ENCODE assay signal across 25 cellular contexts in genomic region chr15:37038716-37039106, GRCh38.
DNase-seq lines count a peak whose midpoint lies in the region; ATAC-seq and TF ChIP-seq lines count a peak whose summit lies in the region.
"Had no signal": no experiment of that assay in that cellular context is flagged by ENCODE, and none has a peak within 500 bp of the region (broad histone marks: within the 10 kb centered on the region; RNA-seq: fewer than 3 reads in every experiment).

No MANE protein-coding gene starts in this region.

- 59% methylated on average over 7 of the region's 7 CpGs for WGBS in esophagus muscularis mucosa

- H3K27me3 ChIP-seq in esophagus muscularis mucosa, result no peaks in the 10 kb centered on the region
- no peaks in the 10 kb centered on the region for H3K27me3 ChIP-seq in brain microvascular endothelial cell (replicated peaks)
- H3K27me3 ChIP-seq: body of pancreas, gastrocnemius medialis, left lung, right lobe of liver, thyroid gland had no signal

- H3K27ac ChIP-seq in esophagus muscularis mucosa (replicated peaks in 1 of 4) (peak overlapping the region; percentile 9 to 40 (median 26)), brain microvascular endothelial cell (no peak overlapping the region)
- H3K27ac ChIP-seq: body of pancreas, gastrocnemius medialis, left lung, PC-9, right lobe of liver, SK-N-MC, thyroid gland had no signal

- intact Hi-C loops in esophagus muscularis mucosa (cut with DNase I), result no loop called here

- H3K36me3 Mint-ChIP-seq in osteocyte (ENCODE audit: unreplicated experiment), result peaks cover 36% of the 10 kb centered on the region
- H3K36me3 Mint-ChIP-seq: activated naive CD8-positive, alpha-beta T cell treated with anti-CD3 and anti-CD28 coated beads for 36 hours; CD14-positive monocyte had no signal

- H3K4me3 Mint-ChIP-seq in osteocyte (ENCODE audit: unreplicated experiment), result no peak overlapping the region
- H3K4me3 Mint-ChIP-seq: activated naive CD8-positive, alpha-beta T cell treated with anti-CD3 and anti-CD28 coated beads for 36 hours; CD14-positive monocyte had no signal

- H3K9me3 ChIP-seq in esophagus muscularis mucosa, result no peaks in the 10 kb centered on the region
- H3K9me3 ChIP-seq: body of pancreas, gastrocnemius medialis, HAP-1, left lung, right lobe of liver, thyroid gland had no signal

- H3K36me3 ChIP-seq in esophagus muscularis mucosa, result peaks cover 0 to 12% (median 2%) of the 10 kb centered on the region in 4 donors
- H3K36me3 ChIP-seq in brain microvascular endothelial cell (replicated peaks), result no peaks in the 10 kb centered on the region
- H3K36me3 ChIP-seq: gastrocnemius medialis, left lung, right lobe of liver, thyroid gland had no signal

- H3K27me3 Mint-ChIP-seq in osteocyte (ENCODE audit: unreplicated experiment), result no peaks in the 10 kb centered on the region

- no peaks in the 10 kb centered on the region for H3K9me3 Mint-ChIP-seq in osteocyte (ENCODE audit: unreplicated experiment)
- H3K9me3 Mint-ChIP-seq: activated naive CD8-positive, alpha-beta T cell treated with anti-CD3 and anti-CD28 coated beads for 36 hours had no signal

- H3K4me1 ChIP-seq in esophagus muscularis mucosa, result peaks cover 42 to 83% (median 68%) of the 10 kb centered on the region in 4 donors
- H3K4me1 ChIP-seq: body of pancreas, gastrocnemius medialis, left lung, thyroid gland had no signal

- TF ChIP-seq CTCF in esophagus muscularis mucosa (IDR thresholded peaks at IDR 0.05) (no peak), osteocyte (IDR thresholded peaks at IDR 0.05) (no peak), brain microvascular endothelial cell (IDR thresholded peaks at IDR 0.05; ENCODE audit: low read depth, low read length, missing control alignments) (no peak)

- in situ Hi-C loops in brain microvascular endothelial cell (cut with HindIII; ENCODE audit: low pct_ligation_motif_present, low sequenced_read_pairs), result no loop called here

- H3K4me1 Mint-ChIP-seq in osteocyte (ENCODE audit: unreplicated experiment), result peaks cover 39% of the 10 kb centered on the region
- H3K4me1 Mint-ChIP-seq: activated naive CD8-positive, alpha-beta T cell treated with anti-CD3 and anti-CD28 coated beads for 36 hours; CD14-positive monocyte had no signal

- TF ChIP-seq EP300 in esophagus muscularis mucosa (IDR thresholded peaks at IDR 0.05), result no peak

- peak overlapping the region; percentile 70 for H3K27ac Mint-ChIP-seq in osteocyte (ENCODE audit: unreplicated experiment)
- H3K27ac Mint-ChIP-seq: activated naive CD8-positive, alpha-beta T cell treated with anti-CD3 and anti-CD28 coated beads for 36 hours had no signal

- H3K4me3 ChIP-seq in esophagus muscularis mucosa, result no peak overlapping the region
- H3K4me3 ChIP-seq in brain microvascular endothelial cell (ENCODE audit: low read depth, low read length), result no peak overlapping the region
- H3K4me3 ChIP-seq: body of pancreas, gastrocnemius medialis, HAP-1, left lung, PC-9, right lobe of liver, SK-N-MC, thyroid gland had no signal

- ATAC-seq in HG03095 (IDR thresholded peaks at IDR 0.05; ENCODE audit: unreplicated experiment), result no peak
- ATAC-seq: body of pancreas, gastrocnemius medialis, HepG2, left lung, right lobe of liver had no signal

- no peak for TF ChIP-seq POLR2A in esophagus muscularis mucosa (IDR thresholded peaks at IDR 0.05; ENCODE audit: low read depth)

- DNase-seq in NCI-H345 (lab: John Stamatoyannopoulos, UW) (peak; percentile 37), NCI-H345 treated with DMSO at 0.1 percent for 48 hours (lab: John Stamatoyannopoulos, UW; ENCODE audit: unreplicated experiment) (no peak), NCI-H526 treated with DMSO at 0.1 percent for 48 hours (lab: John Stamatoyannopoulos, UW) (peak; percentile 5), esophagus muscularis mucosa (ENCODE audit: extremely low spot score) (no peak), osteocyte (ENCODE audit: extremely low spot score, unreplicated experiment) (no peak), brain microvascular endothelial cell (no peak), GOT3 (lab: John Stamatoyannopoulos, UW) (no peak)
- DNase-seq: activated CD4-positive, CD25-positive, alpha-beta regulatory T cell treated with anti-CD3 and anti-CD28 coated beads, Interleukin-2, amount 50 U/mL, for 72 hours; activated naive CD8-positive, alpha-beta T cell treated with anti-CD3 and anti-CD28 coated beads for 36 hours; body of pancreas; dermis blood vessel endothelial cell; gastrocnemius medialis; left lung; NCI-H187 treated with DMSO at 0.1 percent for 48 hours; NCI-H524 treated with DMSO at 0.1 percent for 48 hours; PC-9; right lobe of liver; stimulated activated naive CD4-positive, alpha-beta T cell; T-helper 9 cell; thyroid gland had no signal

Comparison
In these comparisons a context has a peak if more than half of its experiments do, and no peak if none do; other contexts are left out.
1. DNase-seq: peak in NCI-H345 (single experiment) and NCI-H526 treated with DMSO at 0.1 percent for 48 hours (single experiment); none in NCI-H345 treated with DMSO at 0.1 percent for 48 hours (single experiment), esophagus muscularis mucosa (single experiment), osteocyte (single experiment), brain microvascular endothelial cell (single experiment) and GOT3 (single experiment).